ENCODE assay signal across 9 cellular contexts in genomic region chr1:161175771-161176453, GRCh38. TPM values are rescaled to one million over a fixed set of nuclear protein-coding genes. Genes with fewer than 3 reads are reported as not detected.
DNase-seq lines count a peak whose midpoint lies in the region; ATAC-seq and TF ChIP-seq lines count a peak whose summit lies in the region.
"Had no signal": no experiment of that assay in that cellular context is flagged by ENCODE, and none has a peak within 500 bp of the region (broad histone marks: within the 10 kb centered on the region; RNA-seq: fewer than 3 reads in every experiment).

No MANE protein-coding gene starts in this region.

- H3K27ac ChIP-seq in right atrium auricular region = peak overlapping the region; percentile 86 to 89

- H3K9me3 ChIP-seq in HAP-1 (no peaks in the 10 kb centered on the region), right atrium auricular region (no peaks in the 10 kb centered on the region)

- peaks cover 57% of the 10 kb centered on the region for H3K36me3 Mint-ChIP-seq in activated B cell treated with CpG ODN at 0.5 μM for 24 hours (ENCODE audit: low read depth)
- peaks cover 64% of the 10 kb centered on the region for H3K36me3 Mint-ChIP-seq in stimulated activated effector memory CD8-positive, alpha-beta T cell treated with anti-CD3 and anti-CD28 coated beads, Interleukin-12 subunit alpha, Interleukin-12 subunit beta, amount 100 ng/mL, for 72 hours

- CTCF ChIA-PET in activated B cell treated with CpG ODN at 0.5 μM for 24 hours (lab: Charles Lee) = interaction anchor here (0.8 to 2.8 kb wide), 3 partner anchors 10 to 206 kb away, joined by 3 to 18 read pairs (median 7); partner anchors contain the start of gene PPOX

- H3K27me3 Mint-ChIP-seq in activated B cell treated with CpG ODN at 0.5 μM for 24 hours = no peaks in the 10 kb centered on the region

- peak overlapping the region; percentile 76; the same call in 1 of the 2 replicates for H3K4me3 ChIP-seq in HAP-1
- peak overlapping the region in 1 of 2 donors; percentile 77 for H3K4me3 ChIP-seq in right atrium auricular region

- H3K4me1 ChIP-seq in HAP-1 (peaks cover 14% of the 10 kb centered on the region), right atrium auricular region (peaks cover 3 to 32% of the 10 kb centered on the region in 2 donors)

- H3K36me3 ChIP-seq in HAP-1 (replicated peaks) = peaks cover 32% of the 10 kb centered on the region
- H3K36me3 ChIP-seq in right atrium auricular region = peaks cover 50% of the 10 kb centered on the region

- intact Hi-C loops in activated B cell treated with CpG ODN at 0.5 μM for 24 hours (cut with micrococcal nuclease) = no loop called here

- in situ Hi-C loops in HAP-1 (cut with MboI; ENCODE audit: low sequenced_read_pairs) = loop anchor here (25.0 kb wide), 1 partner anchor 561 kb away; the partner anchor contains the start of gene DUSP12

- POLR2A ChIA-PET in activated B cell treated with CpG ODN at 0.5 μM for 24 hours (lab: Charles Lee) = interaction anchor here (1.0 to 4.3 kb wide), 10 partner anchors 10 to 469 kb away, joined by 3 to 42 read pairs (median 6); partner anchors contain the start of genes DEDD, NDUFS2, PPOX and UFC1

- ATAC-seq in activated B cell treated with CpG ODN at 0.5 μM for 24 hours (ENCODE audit: low read depth) (no peak), HG03139 (IDR thresholded peaks at IDR 0.05; ENCODE audit: unreplicated experiment) (no peak), HG02981 (IDR thresholded peaks at IDR 0.05; ENCODE audit: unreplicated experiment) (no peak)
- no peak for ATAC-seq in stimulated activated effector memory CD8-positive, alpha-beta T cell treated with anti-CD3 and anti-CD28 coated beads, Interleukin-12 subunit alpha, Interleukin-12 subunit beta, amount 100 ng/mL, for 72 hours

- H3K27ac Mint-ChIP-seq in activated B cell treated with CpG ODN at 0.5 μM for 24 hours = peak overlapping the region; percentile 99
- peak overlapping the region; percentile 99 for H3K27ac Mint-ChIP-seq in stimulated activated effector memory CD8-positive, alpha-beta T cell treated with anti-CD3 and anti-CD28 coated beads, Interleukin-12 subunit alpha, Interleukin-12 subunit beta, amount 100 ng/mL, for 72 hours

- peak overlapping the region; percentile 99 for H3K4me3 Mint-ChIP-seq in activated B cell treated with CpG ODN at 0.5 μM for 24 hours
- peak overlapping the region; percentile 99 for H3K4me3 Mint-ChIP-seq in stimulated activated effector memory CD8-positive, alpha-beta T cell treated with anti-CD3 and anti-CD28 coated beads, Interleukin-12 subunit alpha, Interleukin-12 subunit beta, amount 100 ng/mL, for 72 hours

- peaks cover 53% of the 10 kb centered on the region for H3K4me1 Mint-ChIP-seq in activated B cell treated with CpG ODN at 0.5 μM for 24 hours
- H3K4me1 Mint-ChIP-seq in stimulated activated effector memory CD8-positive, alpha-beta T cell treated with anti-CD3 and anti-CD28 coated beads, Interleukin-12 subunit alpha, Interleukin-12 subunit beta, amount 100 ng/mL, for 72 hours = peaks cover 84% of the 10 kb centered on the region

- no peak for TF ChIP-seq CTCF in activated B cell treated with CpG ODN at 0.5 μM for 24 hours (IDR thresholded peaks at IDR 0.05)
- TF ChIP-seq CTCF in right atrium auricular region (IDR thresholded peaks at IDR 0.05) = no peak

- no peak for DNase-seq in HAP-1 (ENCODE audit: low spot score in 2 of 2)
- no peak for DNase-seq in activated B cell treated with CpG ODN at 0.5 μM for 24 hours
- DNase-seq in right atrium auricular region (ENCODE audit: low spot score) = no peak
- no peak for DNase-seq in stimulated activated effector memory CD8-positive, alpha-beta T cell treated with anti-CD3 and anti-CD28 coated beads, Interleukin-12 subunit alpha, Interleukin-12 subunit beta, amount 100 ng/mL, for 72 hours (ENCODE audit: low spot score in 2 of 2)
- DNase-seq in NCI-H128 (lab: John Stamatoyannopoulos, UW; ENCODE audit: unreplicated experiment) = no peak
- no peak for DNase-seq in NCI-H1694 treated with DMSO at 0.1 percent for 48 hours (lab: John Stamatoyannopoulos, UW)
- DNase-seq: KG1 had no signal

- H3K27me3 ChIP-seq in HAP-1 (ENCODE audit: low read depth) (no peaks in the 10 kb centered on the region), right atrium auricular region (no peaks in the 10 kb centered on the region)

- no peaks in the 10 kb centered on the region for H3K9me3 Mint-ChIP-seq in activated B cell treated with CpG ODN at 0.5 μM for 24 hours
- H3K9me3 Mint-ChIP-seq in stimulated activated effector memory CD8-positive, alpha-beta T cell treated with anti-CD3 and anti-CD28 coated beads, Interleukin-12 subunit alpha, Interleukin-12 subunit beta, amount 100 ng/mL, for 72 hours = no peaks in the 10 kb centered on the region

RNA-seq across cellular contexts. Expression of gene B4GALT3, which starts 1.4 kb away (rescaled TPM):
- total RNA-seq in activated B cell treated with CpG ODN at 0.5 μM for 24 hours (40.7 and 41.7 TPM in 2 replicates), right atrium auricular region (10 to 100 TPM; 24.3 to 32.7 TPM)

RNA-seq across cellular contexts. Expression of gene PPOX, which starts 9.7 kb away (rescaled TPM):
- total RNA-seq in activated B cell treated with CpG ODN at 0.5 μM for 24 hours (31.5 and 40.7 TPM in 2 replicates), right atrium auricular region (1 to 10 TPM; 8.3 to 9.6 TPM)

RNA-seq across cellular contexts. Expression of gene USP21, which starts 16.6 kb away (rescaled TPM):
- 31.9 and 38.1 TPM in 2 replicates for total RNA-seq in activated B cell treated with CpG ODN at 0.5 μM for 24 hours
- total RNA-seq in right atrium auricular region = 10 to 100 TPM; 13.5 to 14.4 TPM

RNA-seq across cellular contexts. Expression of gene UFC1, which starts 22.1 kb away (rescaled TPM):
- total RNA-seq in activated B cell treated with CpG ODN at 0.5 μM for 24 hours (107 and 127 TPM in 2 replicates), right atrium auricular region (10 to 100 TPM; 53.0 to 77.4 TPM)

RNA-seq across cellular contexts. Expression of gene ADAMTS4, which starts 22.9 kb away (rescaled TPM):
- total RNA-seq in activated B cell treated with CpG ODN at 0.5 μM for 24 hours (not detected in 2 replicates), right atrium auricular region (10 to 100 TPM; 12.6 to 19.5 TPM)
